1 cellular context compared by ENCODE assay signal in genomic region chr7:20016669-20017068, GRCh38.
TF ChIP-seq lines count a peak whose summit lies in the region.

No MANE protein-coding gene starts in this region.

TF ChIP-seq in K562, 482 proteins besides CTCF, POLR2A, EP300 and RAD21 (continued from another document):
- TF ChIP-seq PHF8 (IDR thresholded peaks at IDR 0.05; ENCODE audit: borderline replicate concordance, low read length), result no peak
- no peak for TF ChIP-seq ZBTB7A (IDR thresholded peaks at IDR 0.05; ENCODE audit: borderline replicate concordance, control insufficient read depth, low read depth, low read length)
